In genomic region chr11:65419460-65419772, GRCh38 we compare ENCODE assay signal across 8 cellular contexts. TPM values are rescaled to one million over a fixed set of nuclear protein-coding genes. Genes with fewer than 3 reads are reported as not detected.
DNase-seq lines count a peak whose midpoint lies in the region; ATAC-seq lines count a peak whose summit lies in the region.

No MANE protein-coding gene starts in this region.

- H3K36me3 ChIP-seq in HUES64 (ENCODE audit: insufficient read depth, low read length) (no peaks in the 10 kb centered on the region), iPS-18a (ENCODE audit: control insufficient read depth, low read depth, low read length) (no peaks in the 10 kb centered on the region)

- peak overlapping the region; percentile 100 for H3K4me3 Mint-ChIP-seq in activated naive CD8-positive, alpha-beta T cell treated with anti-CD3 and anti-CD28 coated beads for 36 hours
- peak overlapping the region; percentile 96 for H3K4me3 Mint-ChIP-seq in stimulated activated effector memory CD8-positive, alpha-beta T cell treated with anti-CD3 and anti-CD28 coated beads, Interleukin-12 subunit alpha, Interleukin-12 subunit beta, amount 100 ng/mL, for 72 hours

- H3K9ac ChIP-seq in HUES64 (ENCODE audit: low read depth, low read length) = peak overlapping the region; percentile 81
- H3K9ac ChIP-seq in iPS-18a (ENCODE audit: low read length) = peak overlapping the region; percentile 64

- H3K36me3 Mint-ChIP-seq in activated naive CD8-positive, alpha-beta T cell treated with anti-CD3 and anti-CD28 coated beads for 36 hours = peaks cover 30% of the 10 kb centered on the region
- H3K36me3 Mint-ChIP-seq in stimulated activated effector memory CD8-positive, alpha-beta T cell treated with anti-CD3 and anti-CD28 coated beads, Interleukin-12 subunit alpha, Interleukin-12 subunit beta, amount 100 ng/mL, for 72 hours = peaks cover 85% of the 10 kb centered on the region

- H3K27me3 ChIP-seq in HUES64 (ENCODE audit: insufficient read depth, low read length) (no peaks in the 10 kb centered on the region), iPS-18a (ENCODE audit: control insufficient read depth, insufficient read depth, low read length) (no peaks in the 10 kb centered on the region)

- WGBS in HUES64 = 70% methylated on average over 7 of the region's 7 CpGs

- H3K4me1 ChIP-seq in HUES64 (ENCODE audit: insufficient read depth, low read length) (peaks cover 67% of the 10 kb centered on the region), iPS-18a (ENCODE audit: control insufficient read depth, low read depth, low read length) (peaks cover 60% of the 10 kb centered on the region)

- peak overlapping the region; percentile 99 for H3K27ac Mint-ChIP-seq in activated naive CD8-positive, alpha-beta T cell treated with anti-CD3 and anti-CD28 coated beads for 36 hours
- H3K27ac Mint-ChIP-seq in stimulated activated effector memory CD8-positive, alpha-beta T cell treated with anti-CD3 and anti-CD28 coated beads, Interleukin-12 subunit alpha, Interleukin-12 subunit beta, amount 100 ng/mL, for 72 hours = peak overlapping the region; percentile 100

- H3K4me1 Mint-ChIP-seq in activated naive CD8-positive, alpha-beta T cell treated with anti-CD3 and anti-CD28 coated beads for 36 hours = peaks cover 60% of the 10 kb centered on the region
- peaks cover 70% of the 10 kb centered on the region for H3K4me1 Mint-ChIP-seq in stimulated activated effector memory CD8-positive, alpha-beta T cell treated with anti-CD3 and anti-CD28 coated beads, Interleukin-12 subunit alpha, Interleukin-12 subunit beta, amount 100 ng/mL, for 72 hours

- H3K4me3 ChIP-seq in HUES64 (ENCODE audit: low read length) (no peak overlapping the region), iPS-18a (ENCODE audit: low read length) (no peak overlapping the region)

- peaks cover 19% of the 10 kb centered on the region for H3K27me3 Mint-ChIP-seq in activated naive CD8-positive, alpha-beta T cell treated with anti-CD3 and anti-CD28 coated beads for 36 hours

- peaks cover 5% of the 10 kb centered on the region for H3K9me3 Mint-ChIP-seq in activated naive CD8-positive, alpha-beta T cell treated with anti-CD3 and anti-CD28 coated beads for 36 hours
- H3K9me3 Mint-ChIP-seq in stimulated activated effector memory CD8-positive, alpha-beta T cell treated with anti-CD3 and anti-CD28 coated beads, Interleukin-12 subunit alpha, Interleukin-12 subunit beta, amount 100 ng/mL, for 72 hours = no peaks in the 10 kb centered on the region

- H3K9me3 ChIP-seq in HUES64 (ENCODE audit: insufficient read depth, low read depth, low read length) (no peaks in the 10 kb centered on the region), iPS-18a (ENCODE audit: control insufficient read depth, low read depth, low read length) (no peaks in the 10 kb centered on the region)

- no peak for ATAC-seq in stimulated activated effector memory CD8-positive, alpha-beta T cell treated with anti-CD3 and anti-CD28 coated beads, Interleukin-12 subunit alpha, Interleukin-12 subunit beta, amount 100 ng/mL, for 72 hours
- ATAC-seq in GM18870 (IDR thresholded peaks at IDR 0.05; ENCODE audit: unreplicated experiment) = no peak

- DNase-seq in activated naive CD8-positive, alpha-beta T cell treated with anti-CD3 and anti-CD28 coated beads for 36 hours = no peak
- no peak for DNase-seq in stimulated activated effector memory CD8-positive, alpha-beta T cell treated with anti-CD3 and anti-CD28 coated beads, Interleukin-12 subunit alpha, Interleukin-12 subunit beta, amount 100 ng/mL, for 72 hours (ENCODE audit: low spot score in 2 of 2)
- DNase-seq in NCI-H2227 treated with DMSO at 0.1 percent for 48 hours (lab: John Stamatoyannopoulos, UW) (no peak), 8988T (no peak)
- no peak for DNase-seq in stimulated activated CD4-positive, alpha-beta T cell treated with anti-CD3 and anti-CD28 coated beads, Interleukin-4, amount 100 ng/mL, for 24 hours

- H3K27ac ChIP-seq in HUES64 (ENCODE audit: low read depth, low read length) (peak overlapping the region; percentile 96), iPS-18a (ENCODE audit: low read length) (peak overlapping the region; percentile 92)

RNA-seq across cellular contexts. Expression of gene NEAT1, which starts 3.2 kb away (rescaled TPM):
- polyA plus RNA-seq in HUES64 (2013, experiment 1 of 2) = 3.6 TPM
- polyA plus RNA-seq in HUES64 (2013, experiment 2 of 2) = 3.6 TPM
- 100 to 1,000 TPM; 136 to 155 TPM for total RNA-seq in activated naive CD8-positive, alpha-beta T cell treated with anti-CD3 and anti-CD28 coated beads for 36 hours

RNA-seq across cellular contexts. Expression of gene FRMD8, which starts 33.0 kb away (rescaled TPM):
- 12.1 TPM for polyA plus RNA-seq in HUES64 (2013, experiment 1 of 2)
- polyA plus RNA-seq in HUES64 (2013, experiment 2 of 2) = 12.2 TPM
- total RNA-seq in activated naive CD8-positive, alpha-beta T cell treated with anti-CD3 and anti-CD28 coated beads for 36 hours = 10 to 100 TPM; 33.1 to 36.3 TPM

RNA-seq across cellular contexts. Expression of gene SLC25A45, which starts 37.0 kb away (rescaled TPM):
- 0.55 TPM for polyA plus RNA-seq in HUES64 (2013, experiment 1 of 2)
- 1.9 TPM for polyA plus RNA-seq in HUES64 (2013, experiment 2 of 2)
- 10 to 100 TPM; 15.4 to 15.7 TPM for total RNA-seq in activated naive CD8-positive, alpha-beta T cell treated with anti-CD3 and anti-CD28 coated beads for 36 hours
